ENCODE assay signal across 10 cellular contexts in genomic region chr5:68196876-68197275, GRCh38. TPM values are rescaled to one million over a fixed set of nuclear protein-coding genes. Genes with fewer than 3 reads are reported as not detected.
DNase-seq lines count a peak whose midpoint lies in the region; ATAC-seq and TF ChIP-seq lines count a peak whose summit lies in the region.
"Had no signal": no experiment of that assay in that cellular context is flagged by ENCODE, and none has a peak within 500 bp of the region (broad histone marks: within the 10 kb centered on the region; RNA-seq: fewer than 3 reads in every experiment).

No MANE protein-coding gene starts in this region.

- no peak for TF ChIP-seq CTCF in adrenal gland (IDR thresholded peaks at IDR 0.05)
- TF ChIP-seq CTCF in natural killer cell (IDR thresholded peaks at IDR 0.05): no peak
- TF ChIP-seq CTCF in coronary artery (IDR thresholded peaks at IDR 0.05): no peak

- H3K4me3 ChIP-seq in BLaER1 treated with 17β-estradiol and CSF1 and Interleukin-3, amounts not matched to agents 10 nM and 100 nM: no peak overlapping the region; a peak in 1 of 20 replicates
- H3K4me3 ChIP-seq in adrenal gland: no peak overlapping the region
- H3K4me3 ChIP-seq in coronary artery: no peak overlapping the region
- H3K4me3 ChIP-seq: body of pancreas had no signal

- no peaks in the 10 kb centered on the region for H3K36me3 Mint-ChIP-seq in natural killer cell

- DNase-seq in adrenal gland (peak in 6 of 7 donors; percentile 31 to 68 (median 50)), glomerular visceral epithelial cell (ENCODE audit: extremely low spot score) (no peak), natural killer cell (no peak), coronary artery (ENCODE audit: low spot score) (no peak)
- DNase-seq in activated naive CD4-positive, alpha-beta T cell treated with Interleukin-2 at 50 U/mL for 16 hours: no peak

- TF ChIP-seq POLR2A in adrenal gland (IDR thresholded peaks at IDR 0.05): no peak

- H3K9me3 ChIP-seq in BLaER1 treated with 17β-estradiol and CSF1 and Interleukin-3, amounts not matched to agents 10 nM and 100 nM (replicated peaks in 1 of 11): no peaks in the 10 kb centered on the region; a peak in 1 of 22 replicates
- H3K9me3 ChIP-seq in adrenal gland (replicated peaks in 1 of 3): no peaks in the 10 kb centered on the region
- H3K9me3 ChIP-seq: body of pancreas had no signal

- peak; percentile 93 for ATAC-seq in GM19455 (IDR thresholded peaks at IDR 0.05; ENCODE audit: unreplicated experiment)
- peak; percentile 97 for ATAC-seq in HG03135 (IDR thresholded peaks at IDR 0.05; ENCODE audit: unreplicated experiment)
- ATAC-seq in natural killer cell: no peak
- ATAC-seq: body of pancreas had no signal

- H3K4me3 Mint-ChIP-seq in natural killer cell: no peak overlapping the region
- H3K4me3 Mint-ChIP-seq: T-helper 1 cell treated with Interleukin-12 subunit alpha and Interleukin-12 subunit beta and Interleukin-4 antibody, amounts not matched to agents 30 μg/mL and 1 μg/mL, for 36 hours had no signal

- H3K27me3 Mint-ChIP-seq in natural killer cell (ENCODE audit: low read depth in 2 of 2): no peaks in the 10 kb centered on the region

- peak overlapping the region; percentile 54 to 89 (median 68) for H3K4me2 ChIP-seq in BLaER1 treated with 17β-estradiol and CSF1 and Interleukin-3, amounts not matched to agents 10 nM and 100 nM

- no peaks in the 10 kb centered on the region for H3K9me3 Mint-ChIP-seq in natural killer cell
- H3K9me3 Mint-ChIP-seq: T-helper 1 cell treated with Interleukin-12 subunit alpha and Interleukin-12 subunit beta and Interleukin-4 antibody, amounts not matched to agents 30 μg/mL and 1 μg/mL, for 36 hours had no signal

- no peaks in the 10 kb centered on the region for H4K20me1 ChIP-seq in BLaER1 treated with 17β-estradiol and CSF1 and Interleukin-3, amounts not matched to agents 10 nM and 100 nM

- no peaks in the 10 kb centered on the region for H3K27me3 ChIP-seq in BLaER1 treated with 17β-estradiol and CSF1 and Interleukin-3, amounts not matched to agents 10 nM and 100 nM
- no peaks in the 10 kb centered on the region for H3K27me3 ChIP-seq in adrenal gland
- H3K27me3 ChIP-seq: body of pancreas had no signal

- no peak overlapping the region for H3K27ac Mint-ChIP-seq in natural killer cell
- H3K27ac Mint-ChIP-seq: T-helper 1 cell treated with Interleukin-12 subunit alpha and Interleukin-12 subunit beta and Interleukin-4 antibody, amounts not matched to agents 30 μg/mL and 1 μg/mL, for 36 hours had no signal

- peaks cover 23 to 79% (median 42%) of the 10 kb centered on the region in 10 experiments for H3K4me1 ChIP-seq in BLaER1 treated with 17β-estradiol and CSF1 and Interleukin-3, amounts not matched to agents 10 nM and 100 nM
- peaks cover 9 to 12% of the 10 kb centered on the region in 2 donors for H3K4me1 ChIP-seq in adrenal gland (replicated peaks in 1 of 2)

- H3K36me3 ChIP-seq in BLaER1 treated with 17β-estradiol and CSF1 and Interleukin-3, amounts not matched to agents 10 nM and 100 nM: no peaks in the 10 kb centered on the region
- no peaks in the 10 kb centered on the region for H3K36me3 ChIP-seq in adrenal gland (replicated peaks in 1 of 2)

- peak overlapping the region; percentile 67 to 92 (median 83) for H3K27ac ChIP-seq in BLaER1 treated with 17β-estradiol and CSF1 and Interleukin-3, amounts not matched to agents 10 nM and 100 nM
- peak overlapping the region in 2 of 5 donors; percentile 10 to 56 for H3K27ac ChIP-seq in adrenal gland
- H3K27ac ChIP-seq in coronary artery: peak overlapping the region in 1 of 2 donors; percentile 27

- H3K4me1 Mint-ChIP-seq in natural killer cell: no peaks in the 10 kb centered on the region

- WGBS in adrenal gland, 4 donors: 79 to 86% (median 83%) methylated on average over 6 of the region's 6 CpGs

- intact Hi-C loops in adrenal gland (cut with DNase I): no loop called here
- intact Hi-C loops in natural killer cell (cut with micrococcal nuclease): no loop called here

- peak overlapping the region; percentile 18 to 73 (median 63); a peak in 19 of 22 replicates for H3K9ac ChIP-seq in BLaER1 treated with 17β-estradiol and CSF1 and Interleukin-3, amounts not matched to agents 10 nM and 100 nM

RNA-seq across cellular contexts. Expression of gene PIK3R1, which starts 18.7 kb away (rescaled TPM):
- total RNA-seq in adrenal gland (100 to 1,000 TPM in 1 of 8 donors, 10 to 100 TPM in 7; 41.3 to 110 (median 66.7) TPM), natural killer cell (100 to 1,000 TPM; 307 to 365 (median 313) TPM)
- 10 to 100 TPM in 2 of 3 donors, 1 to 10 TPM in 1; 4.9 to 44.7 (median 11.7) TPM for polyA plus RNA-seq in adrenal gland

Comparison
In these comparisons a context has a peak if more than half of its experiments do, and no peak if none do; other contexts are left out.
1. ATAC-seq: peak in GM19455 (single experiment) and HG03135 (single experiment); none in natural killer cell (0 of 3).
2. DNase-seq: peak in adrenal gland (6 of 7); none in glomerular visceral epithelial cell (single experiment), activated naive CD4-positive, alpha-beta T cell treated with Interleukin-2 at 50 U/mL for 16 hours (single experiment), natural killer cell (single experiment) and coronary artery (single experiment).